In genomic region chr15:56919708-56920637, GRCh38 we compare ENCODE assay signal across 1 cellular context.
TF ChIP-seq lines count a peak whose summit lies in the region.

No MANE protein-coding gene starts in this region.

TF ChIP-seq in HepG2, 621 proteins besides CTCF, POLR2A, EP300 and RAD21 (continued from another document):
- TF ChIP-seq ZNF142 (CRISPR knock-in tag; IDR thresholded peaks at IDR 0.05) (no peak), SUZ12 (IDR thresholded peaks at IDR 0.05; ENCODE audit: low read depth, low read length) (no peak)
